1 cellular context compared by ENCODE assay signal in the genomic region with DNA sequence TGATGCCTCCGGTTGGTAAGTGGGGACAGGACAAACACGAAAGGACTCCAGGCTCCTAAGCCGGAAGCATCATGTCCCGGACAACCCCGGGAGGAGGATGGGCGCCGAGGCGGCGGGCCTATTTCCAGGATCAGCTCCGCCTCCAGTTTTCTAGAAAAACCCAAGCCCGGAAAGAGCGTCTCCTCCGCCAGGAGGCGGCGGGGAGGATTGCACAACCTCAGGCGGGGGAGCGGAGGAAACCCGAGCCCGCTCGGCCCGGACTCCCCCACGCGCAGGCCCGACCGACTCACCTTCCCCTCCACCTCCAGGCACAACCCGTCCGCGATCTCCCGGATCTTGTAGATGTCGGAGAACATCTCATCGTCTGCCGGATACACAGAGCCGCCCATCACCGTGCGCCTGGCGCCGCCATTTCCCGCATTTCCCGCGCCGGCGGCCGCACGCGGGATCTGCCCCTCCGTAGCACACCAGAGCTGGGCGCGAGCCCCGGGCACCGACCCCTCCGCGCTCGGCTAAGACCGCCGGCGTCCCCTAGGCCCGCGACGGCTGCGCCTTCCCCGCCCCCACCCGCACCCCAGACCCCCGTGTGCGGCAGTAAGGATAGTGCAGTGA.
TF ChIP-seq lines count a peak whose summit lies in the region.

No MANE protein-coding gene starts in this region.

TF ChIP-seq in HEK293, 187 proteins besides CTCF, POLR2A, EP300 and RAD21 (continued from another document and continues in another):
- no peak for TF ChIP-seq ZNF148 (tag by site-specific recombination; IDR thresholded peaks at IDR 0.05; ENCODE audit: borderline replicate concordance)
- TF ChIP-seq ZBTB8A (tag by site-specific recombination; IDR thresholded peaks at IDR 0.05): peak; percentile 91
- TF ChIP-seq, protein P1, sequence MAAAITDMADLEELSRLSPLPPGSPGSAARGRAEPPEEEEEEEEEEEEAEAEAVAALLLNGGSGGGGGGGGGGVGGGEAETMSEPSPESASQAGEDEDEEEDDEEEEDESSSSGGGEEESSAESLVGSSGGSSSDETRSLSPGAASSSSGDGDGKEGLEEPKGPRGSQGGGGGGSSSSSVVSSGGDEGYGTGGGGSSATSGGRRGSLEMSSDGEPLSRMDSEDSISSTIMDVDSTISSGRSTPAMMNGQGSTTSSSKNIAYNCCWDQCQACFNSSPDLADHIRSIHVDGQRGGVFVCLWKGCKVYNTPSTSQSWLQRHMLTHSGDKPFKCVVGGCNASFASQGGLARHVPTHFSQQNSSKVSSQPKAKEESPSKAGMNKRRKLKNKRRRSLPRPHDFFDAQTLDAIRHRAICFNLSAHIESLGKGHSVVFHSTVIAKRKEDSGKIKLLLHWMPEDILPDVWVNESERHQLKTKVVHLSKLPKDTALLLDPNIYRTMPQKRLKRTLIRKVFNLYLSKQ (tag by site-specific recombination; IDR thresholded peaks at IDR 0.05; ENCODE audit: borderline replicate concordance): no peak
- no peak for TF ChIP-seq ZNF514 (tag by site-specific recombination; IDR thresholded peaks at IDR 0.05)
- TF ChIP-seq ZNF266 (tag by site-specific recombination; IDR thresholded peaks at IDR 0.05; ENCODE audit: low read depth): no peak
- TF ChIP-seq ZNF157 (tag by site-specific recombination; IDR thresholded peaks at IDR 0.05): no peak
- no peak for TF ChIP-seq ZNF138 (tag by site-specific recombination; IDR thresholded peaks at IDR 0.05; ENCODE audit: borderline replicate concordance)
- TF ChIP-seq, protein P2, sequence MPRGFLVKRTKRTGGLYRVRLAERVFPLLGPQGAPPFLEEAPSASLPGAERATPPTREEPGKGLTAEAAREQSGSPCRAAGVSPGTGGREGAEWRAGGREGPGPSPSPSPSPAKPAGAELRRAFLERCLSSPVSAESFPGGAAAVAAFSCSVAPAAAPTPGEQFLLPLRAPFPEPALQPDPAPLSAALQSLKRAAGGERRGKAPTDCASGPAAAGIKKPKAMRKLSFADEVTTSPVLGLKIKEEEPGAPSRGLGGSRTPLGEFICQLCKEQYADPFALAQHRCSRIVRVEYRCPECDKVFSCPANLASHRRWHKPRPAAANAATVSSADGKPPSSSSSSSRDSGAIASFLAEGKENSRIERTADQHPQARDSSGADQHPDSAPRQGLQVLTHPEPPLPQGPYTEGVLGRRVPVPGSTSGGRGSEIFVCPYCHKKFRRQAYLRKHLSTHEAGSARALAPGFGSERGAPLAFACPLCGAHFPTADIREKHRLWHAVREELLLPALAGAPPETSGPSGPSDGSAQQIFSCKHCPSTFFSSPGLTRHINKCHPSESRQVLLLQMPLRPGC (tag by site-specific recombination; IDR thresholded peaks at IDR 0.05): peak; percentile 21; the same call in 1 of the 2 replicates
- TF ChIP-seq, protein P3, sequence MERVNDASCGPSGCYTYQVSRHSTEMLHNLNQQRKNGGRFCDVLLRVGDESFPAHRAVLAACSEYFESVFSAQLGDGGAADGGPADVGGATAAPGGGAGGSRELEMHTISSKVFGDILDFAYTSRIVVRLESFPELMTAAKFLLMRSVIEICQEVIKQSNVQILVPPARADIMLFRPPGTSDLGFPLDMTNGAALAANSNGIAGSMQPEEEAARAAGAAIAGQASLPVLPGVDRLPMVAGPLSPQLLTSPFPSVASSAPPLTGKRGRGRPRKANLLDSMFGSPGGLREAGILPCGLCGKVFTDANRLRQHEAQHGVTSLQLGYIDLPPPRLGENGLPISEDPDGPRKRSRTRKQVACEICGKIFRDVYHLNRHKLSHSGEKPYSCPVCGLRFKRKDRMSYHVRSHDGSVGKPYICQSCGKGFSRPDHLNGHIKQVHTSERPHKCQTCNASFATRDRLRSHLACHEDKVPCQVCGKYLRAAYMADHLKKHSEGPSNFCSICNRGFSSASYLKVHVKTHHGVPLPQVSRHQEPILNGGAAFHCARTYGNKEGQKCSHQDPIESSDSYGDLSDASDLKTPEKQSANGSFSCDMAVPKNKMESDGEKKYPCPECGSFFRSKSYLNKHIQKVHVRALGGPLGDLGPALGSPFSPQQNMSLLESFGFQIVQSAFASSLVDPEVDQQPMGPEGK (tag by site-specific recombination; IDR thresholded peaks at IDR 0.05): no peak; the same call in 1 of the 2 replicates
- no peak for TF ChIP-seq MZF1 (tag by site-specific recombination; IDR thresholded peaks at IDR 0.05; ENCODE audit: borderline replicate concordance)
- TF ChIP-seq ZNF24 (tag by site-specific recombination; IDR thresholded peaks at IDR 0.05): no peak
- TF ChIP-seq ZNF830 (tag by site-specific recombination; IDR thresholded peaks at IDR 0.05; ENCODE audit: low read depth): no peak
- TF ChIP-seq ZNF692 (tag by site-specific recombination; IDR thresholded peaks at IDR 0.05): no peak
- TF ChIP-seq ZNF155 (tag by site-specific recombination; IDR thresholded peaks at IDR 0.05): no peak
- no peak for TF ChIP-seq ZNF560 (tag by site-specific recombination; IDR thresholded peaks at IDR 0.05; ENCODE audit: borderline replicate concordance)
- TF ChIP-seq ZNF513 (tag by site-specific recombination; IDR thresholded peaks at IDR 0.05): no peak
- TF ChIP-seq TRIM28 (IDR thresholded peaks at IDR 0.05; ENCODE audit: borderline replicate concordance, low read length): no peak
- TF ChIP-seq SP7 (tag by site-specific recombination; IDR thresholded peaks at IDR 0.05): no peak; the same call in 1 of the 2 replicates
- TF ChIP-seq, protein P4, sequence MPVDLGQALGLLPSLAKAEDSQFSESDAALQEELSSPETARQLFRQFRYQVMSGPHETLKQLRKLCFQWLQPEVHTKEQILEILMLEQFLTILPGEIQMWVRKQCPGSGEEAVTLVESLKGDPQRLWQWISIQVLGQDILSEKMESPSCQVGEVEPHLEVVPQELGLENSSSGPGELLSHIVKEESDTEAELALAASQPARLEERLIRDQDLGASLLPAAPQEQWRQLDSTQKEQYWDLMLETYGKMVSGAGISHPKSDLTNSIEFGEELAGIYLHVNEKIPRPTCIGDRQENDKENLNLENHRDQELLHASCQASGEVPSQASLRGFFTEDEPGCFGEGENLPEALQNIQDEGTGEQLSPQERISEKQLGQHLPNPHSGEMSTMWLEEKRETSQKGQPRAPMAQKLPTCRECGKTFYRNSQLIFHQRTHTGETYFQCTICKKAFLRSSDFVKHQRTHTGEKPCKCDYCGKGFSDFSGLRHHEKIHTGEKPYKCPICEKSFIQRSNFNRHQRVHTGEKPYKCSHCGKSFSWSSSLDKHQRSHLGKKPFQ (tag by site-specific recombination; IDR thresholded peaks at IDR 0.05): no peak
- no peak for TF ChIP-seq FEZF1 (tag by site-specific recombination; IDR thresholded peaks at IDR 0.05)
- TF ChIP-seq ZNF366 (tag by site-specific recombination; conservative IDR thresholded peaks at IDR 0.05): no peak
- no peak for TF ChIP-seq ZFP3 (tag by site-specific recombination; IDR thresholded peaks at IDR 0.05; ENCODE audit: low read depth)
- TF ChIP-seq ZNF214 (tag by site-specific recombination; IDR thresholded peaks at IDR 0.05; ENCODE audit: borderline replicate concordance): no peak
- peak; percentile 57; the same call in 1 of the 2 replicates for TF ChIP-seq ZSCAN30 (tag by site-specific recombination; IDR thresholded peaks at IDR 0.05)
- no peak; the same call in 1 of the 2 replicates for TF ChIP-seq ZFP69B (tag by site-specific recombination; IDR thresholded peaks at IDR 0.05)
- TF ChIP-seq PRDM10 (tag by site-specific recombination; IDR thresholded peaks at IDR 0.05): peak; percentile 48
- TF ChIP-seq ZFP37 (tag by site-specific recombination; IDR thresholded peaks at IDR 0.05): no peak; the same call in 1 of the 2 replicates
- peak; percentile 25 for TF ChIP-seq ZNF341 (tag by site-specific recombination; IDR thresholded peaks at IDR 0.05; ENCODE audit: low read depth)
- TF ChIP-seq ZNF555 (tag by site-specific recombination; conservative IDR thresholded peaks at IDR 0.05): no peak
- no peak for TF ChIP-seq ZNF223 (tag by site-specific recombination; IDR thresholded peaks at IDR 0.05)
- TF ChIP-seq, protein P5, sequence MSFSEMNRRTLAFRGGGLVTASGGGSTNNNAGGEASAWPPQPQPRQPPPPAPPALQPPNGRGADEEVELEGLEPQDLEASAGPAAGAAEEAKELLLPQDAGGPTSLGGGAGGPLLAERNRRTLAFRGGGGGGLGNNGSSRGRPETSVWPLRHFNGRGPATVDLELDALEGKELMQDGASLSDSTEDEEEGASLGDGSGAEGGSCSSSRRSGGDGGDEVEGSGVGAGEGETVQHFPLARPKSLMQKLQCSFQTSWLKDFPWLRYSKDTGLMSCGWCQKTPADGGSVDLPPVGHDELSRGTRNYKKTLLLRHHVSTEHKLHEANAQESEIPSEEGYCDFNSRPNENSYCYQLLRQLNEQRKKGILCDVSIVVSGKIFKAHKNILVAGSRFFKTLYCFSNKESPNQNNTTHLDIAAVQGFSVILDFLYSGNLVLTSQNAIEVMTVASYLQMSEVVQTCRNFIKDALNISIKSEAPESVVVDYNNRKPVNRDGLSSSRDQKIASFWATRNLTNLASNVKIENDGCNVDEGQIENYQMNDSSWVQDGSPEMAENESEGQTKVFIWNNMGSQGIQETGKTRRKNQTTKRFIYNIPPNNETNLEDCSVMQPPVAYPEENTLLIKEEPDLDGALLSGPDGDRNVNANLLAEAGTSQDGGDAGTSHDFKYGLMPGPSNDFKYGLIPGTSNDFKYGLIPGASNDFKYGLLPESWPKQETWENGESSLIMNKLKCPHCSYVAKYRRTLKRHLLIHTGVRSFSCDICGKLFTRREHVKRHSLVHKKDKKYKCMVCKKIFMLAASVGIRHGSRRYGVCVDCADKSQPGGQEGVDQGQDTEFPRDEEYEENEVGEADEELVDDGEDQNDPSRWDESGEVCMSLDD (tag by site-specific recombination; IDR thresholded peaks at IDR 0.05): no peak
- TF ChIP-seq ZNF747 (tag by site-specific recombination; IDR thresholded peaks at IDR 0.05): no peak
- TF ChIP-seq ZNF121 (tag by site-specific recombination; IDR thresholded peaks at IDR 0.05): no peak
- no peak for TF ChIP-seq ZNF670 (tag by site-specific recombination; IDR thresholded peaks at IDR 0.05; ENCODE audit: low read depth)
